ENCODE assay signal across 1 cellular context in genomic region chr17:82863941-82864720, GRCh38.
TF ChIP-seq lines count a peak whose summit lies in the region.

No MANE protein-coding gene starts in this region.

TF ChIP-seq in HCT116, 20 proteins besides CTCF, POLR2A, EP300 and RAD21 (continued from another document):
- TF ChIP-seq, protein P1, sequence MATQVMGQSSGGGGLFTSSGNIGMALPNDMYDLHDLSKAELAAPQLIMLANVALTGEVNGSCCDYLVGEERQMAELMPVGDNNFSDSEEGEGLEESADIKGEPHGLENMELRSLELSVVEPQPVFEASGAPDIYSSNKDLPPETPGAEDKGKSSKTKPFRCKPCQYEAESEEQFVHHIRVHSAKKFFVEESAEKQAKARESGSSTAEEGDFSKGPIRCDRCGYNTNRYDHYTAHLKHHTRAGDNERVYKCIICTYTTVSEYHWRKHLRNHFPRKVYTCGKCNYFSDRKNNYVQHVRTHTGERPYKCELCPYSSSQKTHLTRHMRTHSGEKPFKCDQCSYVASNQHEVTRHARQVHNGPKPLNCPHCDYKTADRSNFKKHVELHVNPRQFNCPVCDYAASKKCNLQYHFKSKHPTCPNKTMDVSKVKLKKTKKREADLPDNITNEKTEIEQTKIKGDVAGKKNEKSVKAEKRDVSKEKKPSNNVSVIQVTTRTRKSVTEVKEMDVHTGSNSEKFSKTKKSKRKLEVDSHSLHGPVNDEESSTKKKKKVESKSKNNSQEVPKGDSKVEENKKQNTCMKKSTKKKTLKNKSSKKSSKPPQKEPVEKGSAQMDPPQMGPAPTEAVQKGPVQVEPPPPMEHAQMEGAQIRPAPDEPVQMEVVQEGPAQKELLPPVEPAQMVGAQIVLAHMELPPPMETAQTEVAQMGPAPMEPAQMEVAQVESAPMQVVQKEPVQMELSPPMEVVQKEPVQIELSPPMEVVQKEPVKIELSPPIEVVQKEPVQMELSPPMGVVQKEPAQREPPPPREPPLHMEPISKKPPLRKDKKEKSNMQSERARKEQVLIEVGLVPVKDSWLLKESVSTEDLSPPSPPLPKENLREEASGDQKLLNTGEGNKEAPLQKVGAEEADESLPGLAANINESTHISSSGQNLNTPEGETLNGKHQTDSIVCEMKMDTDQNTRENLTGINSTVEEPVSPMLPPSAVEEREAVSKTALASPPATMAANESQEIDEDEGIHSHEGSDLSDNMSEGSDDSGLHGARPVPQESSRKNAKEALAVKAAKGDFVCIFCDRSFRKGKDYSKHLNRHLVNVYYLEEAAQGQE (IDR thresholded peaks at IDR 0.05; ENCODE audit: low read depth) = no peak
- TF ChIP-seq EZH2phosphoT487 (IDR thresholded peaks at IDR 0.05; ENCODE audit: borderline replicate concordance) = no peak
- TF ChIP-seq TCF7L2 (IDR thresholded peaks at IDR 0.05; ENCODE audit: borderline replicate concordance, extremely low read depth, insufficient read depth, insufficient read length) = no peak
- no peak for TF ChIP-seq ATF3 (IDR thresholded peaks at IDR 0.05)
- TF ChIP-seq CBX3 (IDR thresholded peaks at IDR 0.05; ENCODE audit: low read depth) = no peak
- TF ChIP-seq ZBTB33 (IDR thresholded peaks at IDR 0.05; ENCODE audit: extremely low read depth, insufficient replicate concordance, low read length) = no peak
- TF ChIP-seq EZH2 (IDR thresholded peaks at IDR 0.05) = no peak
- TF ChIP-seq SP1 (IDR thresholded peaks at IDR 0.05; ENCODE audit: low read depth) = no peak
- peak; percentile 86 for TF ChIP-seq JUND (IDR thresholded peaks at IDR 0.05)
- TF ChIP-seq YY1 (IDR thresholded peaks at IDR 0.05; ENCODE audit: extremely low read depth, insufficient replicate concordance, low read depth, low read length) = peak; percentile 85
TF ChIP-seq in HCT116: peak in this region for 5.
